Comparison of ENCODE assay signal across 1 cellular context in genomic region chr2:64812298-64812697, GRCh38.
TF ChIP-seq lines count a peak whose summit lies in the region.

No MANE protein-coding gene starts in this region.

TF ChIP-seq in IMR-90, 13 proteins besides CTCF, POLR2A, EP300 and RAD21:
- TF ChIP-seq FOS (IDR thresholded peaks at IDR 0.05; ENCODE audit: low read depth, low read length) = no peak
- TF ChIP-seq CEBPB (IDR thresholded peaks at IDR 0.05; ENCODE audit: low read depth, low read length) = no peak
- TF ChIP-seq MXI1 (IDR thresholded peaks at IDR 0.05; ENCODE audit: borderline replicate concordance, low read depth, low read length) = no peak
